Comparison of ENCODE assay signal across 24 cellular contexts in genomic region chr3:161295325-161295724, GRCh38.
DNase-seq lines count a peak whose midpoint lies in the region; TF ChIP-seq lines count a peak whose summit lies in the region.
"Had no signal": no experiment of that assay in that cellular context is flagged by ENCODE, and none has a peak within 500 bp of the region (broad histone marks: within the 10 kb centered on the region; RNA-seq: fewer than 3 reads in every experiment).

No MANE protein-coding gene starts in this region.

- H3K4me1 Mint-ChIP-seq in Calu3 (ENCODE audit: low read depth, unreplicated experiment) = peaks cover 21% of the 10 kb centered on the region
- H3K4me1 Mint-ChIP-seq: activated CD4-positive, alpha-beta memory T cell treated with anti-CD3 and anti-CD28 coated beads, Interleukin-2, amount 10 ng/mL, durations not matched to agents 7 days and 5 days; activated naive CD8-positive, alpha-beta T cell treated with anti-CD3 and anti-CD28 coated beads, Interleukin-2, amount 10 ng/mL, durations not matched to agents 7 days and 5 days; CD4-positive, alpha-beta memory T cell; central memory CD8-positive, alpha-beta T cell had no signal

- peaks cover 6% of the 10 kb centered on the region for H3K36me3 Mint-ChIP-seq in Calu3 (ENCODE audit: insufficient read depth, unreplicated experiment)

- no peaks in the 10 kb centered on the region for H3K36me3 ChIP-seq in ascending aorta
- H3K36me3 ChIP-seq: neutrophil, right atrium auricular region had no signal

- H3K27ac Mint-ChIP-seq in Calu3 (ENCODE audit: unreplicated experiment) = no peak overlapping the region
- H3K27ac Mint-ChIP-seq: activated CD4-positive, alpha-beta memory T cell treated with anti-CD3 and anti-CD28 coated beads, Interleukin-2, amount 10 ng/mL, durations not matched to agents 7 days and 5 days; activated naive CD8-positive, alpha-beta T cell treated with anti-CD3 and anti-CD28 coated beads, Interleukin-2, amount 10 ng/mL, durations not matched to agents 7 days and 5 days; CD4-positive, alpha-beta memory T cell; type B pancreatic cell had no signal

- no TSS peak for BruUV-seq in Calu3 (replicated peaks; lab: Mats Ljungman, UMichigan)

- H3K27me3 Mint-ChIP-seq in Calu3 (ENCODE audit: unreplicated experiment) = no peaks in the 10 kb centered on the region
- H3K27me3 Mint-ChIP-seq: type B pancreatic cell had no signal

- TF ChIP-seq CTCF in Calu3 (IDR thresholded peaks at IDR 0.05; ENCODE audit: unreplicated experiment) = no peak
- TF ChIP-seq CTCF in astrocyte of the cerebellum (IDR thresholded peaks at IDR 0.05; ENCODE audit: low read depth, low read length, missing control alignments) = no peak
- TF ChIP-seq CTCF in ascending aorta (IDR thresholded peaks at IDR 0.05) = no peak

- no peaks in the 10 kb centered on the region for H3K9me3 ChIP-seq in ascending aorta
- H3K9me3 ChIP-seq: right atrium auricular region had no signal

- no peaks in the 10 kb centered on the region for H3K27me3 ChIP-seq in ascending aorta
- H3K27me3 ChIP-seq: neutrophil, right atrium auricular region had no signal

- no peaks in the 10 kb centered on the region for H3K4me1 ChIP-seq in ascending aorta
- H3K4me1 ChIP-seq: right atrium auricular region had no signal

- no peak overlapping the region for H3K27ac ChIP-seq in ascending aorta
- H3K27ac ChIP-seq: neutrophil, right atrium auricular region, VCaP had no signal

- intact Hi-C loops in Calu3 (cut with micrococcal nuclease; ENCODE audit: unreplicated experiment) (no loop called here), ascending aorta (cut with DNase I) (no loop called here)

- CTCF ChIA-PET in Calu3 (lab: Charles Lee) = no interaction called here

- DNase-seq in Calu3 (peak; percentile 23), LHCN-M2 (ENCODE audit: low read depth) (peak; percentile 8), astrocyte of the cerebellum (ENCODE audit: low read depth) (peak; percentile 76), kidney tubule cell (ENCODE audit: low spot score) (peak; percentile 84), ascending aorta (ENCODE audit: low spot score in 2 of 2) (no peak), NCI-H526 treated with DMSO at 0.1 percent for 48 hours (lab: John Stamatoyannopoulos, UW) (no peak), NCI-H187 (lab: John Stamatoyannopoulos, UW) (no peak)
- DNase-seq in activated CD4-positive, alpha-beta T cell treated with anti-CD3 and anti-CD28 coated beads, Interleukin-2, amount 50 U/mL, for 48 hours = no peak
- DNase-seq: activated CD4-positive, alpha-beta memory T cell treated with anti-CD3 and anti-CD28 coated beads, Interleukin-2, amount 10 ng/mL, durations not matched to agents 7 days and 5 days; activated naive CD8-positive, alpha-beta T cell treated with anti-CD3 and anti-CD28 coated beads, Interleukin-2, amount 10 ng/mL, durations not matched to agents 7 days and 5 days; activated T-cell treated with anti-CD3 and anti-CD28 coated beads, Interleukin-2, amount 50 U/mL, for 48 hours; CD4-positive, alpha-beta memory T cell; hypothalamus; IMR-90; left colon; NCI-H1092; NCI-H748 treated with DMSO at 0.1 percent for 48 hours; stimulated activated CD4-positive, alpha-beta T cell treated with anti-CD3 and anti-CD28 coated beads, Interleukin-15, amount 100 ng/mL, for 24 hours; stimulated activated naive CD4-positive, alpha-beta T cell had no signal

- H3K9me3 Mint-ChIP-seq in Calu3 (ENCODE audit: low read depth, unreplicated experiment) = peaks cover 7% of the 10 kb centered on the region

- H3K4me3 Mint-ChIP-seq in Calu3 (ENCODE audit: low read depth, unreplicated experiment) = no peak overlapping the region
- H3K4me3 Mint-ChIP-seq: activated CD4-positive, alpha-beta memory T cell treated with anti-CD3 and anti-CD28 coated beads, Interleukin-2, amount 10 ng/mL, durations not matched to agents 7 days and 5 days; activated naive CD8-positive, alpha-beta T cell treated with anti-CD3 and anti-CD28 coated beads, Interleukin-2, amount 10 ng/mL, durations not matched to agents 7 days and 5 days; CD4-positive, alpha-beta memory T cell; central memory CD8-positive, alpha-beta T cell; type B pancreatic cell had no signal

- H3K4me3 ChIP-seq in astrocyte of the cerebellum (ENCODE audit: low read depth, low read length) = no peak overlapping the region
- no peak overlapping the region for H3K4me3 ChIP-seq in ascending aorta
- H3K4me3 ChIP-seq: right atrium auricular region had no signal

- in situ Hi-C loops in astrocyte of the cerebellum (cut with HindIII; ENCODE audit: low sequenced_read_pairs) = no loop called here

Comparison
In these comparisons a context has a peak if more than half of its experiments do, and no peak if none do; other contexts are left out.
1. DNase-seq: peak in Calu3 (single experiment), LHCN-M2 (single experiment), astrocyte of the cerebellum (single experiment) and kidney tubule cell (single experiment); none in activated CD4-positive, alpha-beta T cell treated with anti-CD3 and anti-CD28 coated beads, Interleukin-2, amount 50 U/mL, for 48 hours (0 of 2), ascending aorta (0 of 2), NCI-H526 treated with DMSO at 0.1 percent for 48 hours (single experiment) and NCI-H187 (0 of 2).